In genomic region chr22:41241133-41241676, GRCh38 we compare ENCODE assay signal across 1 cellular context.
TF ChIP-seq lines count a peak whose summit lies in the region.

No MANE protein-coding gene starts in this region.

TF ChIP-seq in HepG2, 621 proteins besides CTCF, POLR2A, EP300 and RAD21 (continued from another document):
- 0 out of 2 replicates have a peak, but pooled peaks have one; percentile 3 for TF ChIP-seq CBFB (CRISPR knock-in tag; IDR thresholded peaks at IDR 0.05)
- TF ChIP-seq ZNF569 (CRISPR knock-in tag; IDR thresholded peaks at IDR 0.05; ENCODE audit: borderline replicate concordance): no peak
- 0 out of 2 replicates have a peak, but pooled peaks have one; percentile 1 for TF ChIP-seq MED1 (CRISPR knock-in tag; IDR thresholded peaks at IDR 0.05)
- TF ChIP-seq ZSCAN21 (CRISPR knock-in tag; IDR thresholded peaks at IDR 0.05; ENCODE audit: borderline replicate concordance): no peak
- peak; percentile 47; the same call in 1 of the 2 replicates for TF ChIP-seq ZNF687 (CRISPR knock-in tag; IDR thresholded peaks at IDR 0.05)
- no peak for TF ChIP-seq DNMT3B (CRISPR knock-in tag; conservative IDR thresholded peaks at IDR 0.05)
- no peak for TF ChIP-seq SP1 (IDR thresholded peaks at IDR 0.05)
- TF ChIP-seq SP1 (CRISPR knock-in tag; IDR thresholded peaks at IDR 0.05): peak; percentile 5
- TF ChIP-seq ZNF326 (CRISPR knock-in tag; IDR thresholded peaks at IDR 0.05; ENCODE audit: borderline replicate concordance): no peak
- TF ChIP-seq PCBP2 (optimal IDR thresholded peaks at IDR 0.05; ENCODE audit: low read depth, low read length, poor library complexity, severe bottlenecking): no peak
- no peak for TF ChIP-seq ZNF552 (CRISPR knock-in tag; IDR thresholded peaks at IDR 0.05; ENCODE audit: borderline replicate concordance)
TF ChIP-seq in HepG2: peak in this region for 14.
